8 cellular contexts compared by ENCODE assay signal in the genomic region with DNA sequence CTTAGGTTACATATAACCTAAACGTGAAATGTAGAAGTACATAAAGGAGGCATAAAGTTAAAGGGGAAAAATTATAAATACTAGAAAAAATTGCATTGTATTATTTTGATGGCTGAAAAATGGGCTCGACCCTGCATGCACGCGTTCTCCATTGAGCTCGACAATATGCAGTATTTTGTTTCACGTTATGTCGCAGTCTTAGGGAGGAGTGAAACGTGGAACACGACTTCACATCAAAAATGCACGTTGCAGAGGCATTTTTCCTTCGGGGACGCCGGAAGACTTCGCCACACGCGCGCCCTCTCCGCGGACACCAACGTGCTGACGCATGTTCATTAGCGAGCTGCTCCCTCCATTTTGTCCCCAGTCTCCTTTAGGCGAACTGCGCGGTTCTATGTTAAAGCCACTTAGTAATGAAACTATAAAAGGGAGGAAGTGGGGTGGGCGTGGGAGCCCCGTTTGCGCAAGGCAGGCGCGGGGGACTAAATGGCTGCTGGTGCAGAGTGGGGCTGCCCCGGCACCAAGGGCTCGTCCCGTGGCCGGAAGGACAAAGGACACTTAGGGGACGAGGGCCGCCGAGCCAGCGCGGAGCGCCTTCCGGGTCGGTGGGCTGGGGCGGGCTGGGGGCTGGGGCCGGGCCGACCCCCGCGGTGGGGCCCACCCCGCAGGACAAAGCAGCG. TPM values are rescaled to one million over a fixed set of nuclear protein-coding genes. Genes with fewer than 3 reads are reported as not detected.
A peak's percentile ranks its signal among the peaks of the same experiment; 100 is the strongest.
DNase-seq lines count a peak whose midpoint lies in the region; TF ChIP-seq lines count a peak whose summit lies in the region.

No MANE protein-coding gene starts in this region.

- H3K27me3 ChIP-seq in H7 (ENCODE audit: control insufficient read depth, insufficient read depth, low read length) (no peaks in the 10 kb centered on the region), SJCRH30 (no peaks in the 10 kb centered on the region), uterus (no peaks in the 10 kb centered on the region)

- intact Hi-C loops in uterus (cut with DNase I; ENCODE audit: low total_unique reads) = loop anchor here (2.0 kb wide), 1 partner anchor 30 kb away; the partner anchor contains the start of gene HNRNPU

- H3K9me3 ChIP-seq in SJCRH30 (replicated peaks) = no peaks in the 10 kb centered on the region
- H3K9me3 ChIP-seq in uterus = no peaks in the 10 kb centered on the region

- TF ChIP-seq POLR2A in uterus (IDR thresholded peaks at IDR 0.05) = peak in 1 of 2 donors; percentile 53

- peak overlapping the region; percentile 99 for H3K27ac ChIP-seq in SJCRH30
- peak overlapping the region; percentile 99 to 100 for H3K27ac ChIP-seq in uterus

- H3K4me3 ChIP-seq in H7 (ENCODE audit: insufficient read depth, low read depth, low read length) (peak overlapping the region; percentile 73), SJCRH30 (peak overlapping the region; percentile 82), uterus (peak overlapping the region; percentile 54 to 69)

- TF ChIP-seq CTCF in uterus (IDR thresholded peaks at IDR 0.05) = no peak

- H3K36me3 ChIP-seq in H7 (replicated peaks; ENCODE audit: control insufficient read depth, insufficient read depth, low read length) (no peaks in the 10 kb centered on the region), SJCRH30 (peaks cover 17% of the 10 kb centered on the region), uterus (no peaks in the 10 kb centered on the region)

- peak; percentile 58 for DNase-seq in GM04503 (ENCODE audit: low read depth)
- DNase-seq in H7 = peak; percentile 97
- DNase-seq in M059J (ENCODE audit: low read depth) = peak; percentile 94
- peak; percentile 89 to 91 for DNase-seq in SJCRH30
- DNase-seq in activated naive CD4-positive, alpha-beta T cell treated with anti-CD3 and anti-CD28 coated beads, Interleukin-2, amount 50 U/mL, for 16 hours = peak; percentile 89
- DNase-seq in glomerular endothelial cell (ENCODE audit: extremely low read depth, low read depth, low spot score) = peak; percentile 56
- peak; percentile 92 for DNase-seq in pons (ENCODE audit: low spot score)
- DNase-seq in uterus = peak in 1 of 2 donors; percentile 91

- H3K4me1 ChIP-seq in SJCRH30 (no peaks in the 10 kb centered on the region), uterus (no peaks in the 10 kb centered on the region)

RNA-seq across cellular contexts. Expression of gene COX20, which starts 0.7 kb away (rescaled TPM):
- total RNA-seq in H7 (2014; rRNA removed; shearing (Covaris generic)) = 8.7 and 11.6 TPM in 2 replicates
- total RNA-seq in M059J (2014; rRNA removed; shearing (Covaris generic)) = 20.3 and 30.0 TPM in 2 replicates
- 23.9 and 33.5 TPM in 2 replicates for total RNA-seq in SJCRH30 (2014; rRNA removed; shearing (Covaris generic))
- total RNA-seq in glomerular endothelial cell (22.7 and 25.0 TPM in 2 replicates), uterus (100 to 1,000 TPM in 1 of 4 donors, 10 to 100 TPM in 3; 12.3 to 194 (median 36.4) TPM)

RNA-seq across cellular contexts. Expression of gene HNRNPU, which starts 29.6 kb away (rescaled TPM):
- 249 and 277 TPM in 2 replicates for total RNA-seq in H7 (2014; rRNA removed; shearing (Covaris generic))
- 246 and 357 TPM in 2 replicates for total RNA-seq in M059J (2014; rRNA removed; shearing (Covaris generic))
- total RNA-seq in SJCRH30 (2014; rRNA removed; shearing (Covaris generic)) = 595 and 602 TPM in 2 replicates
- total RNA-seq in glomerular endothelial cell = 248 and 357 TPM in 2 replicates
- total RNA-seq in uterus = 100 to 1,000 TPM; 154 to 603 (median 269) TPM
